Comparison of ENCODE assay signal across 1 cellular context in genomic region chr15:66386204-66387123, GRCh38.
A peak's percentile ranks its signal among the peaks of the same experiment; 100 is the strongest.
TF ChIP-seq lines count a peak whose summit lies in the region.

MAP2K1 (plus strand) TSS chr15:66386912; CDS start chr15:66387348, 436 bp downstream.

TF ChIP-seq in H1, 55 proteins besides CTCF, POLR2A, EP300 and RAD21:
- TF ChIP-seq POLR2AphosphoS5 (IDR thresholded peaks at IDR 0.05; ENCODE audit: low read depth, low read length) (peak; percentile 74; the same call in 1 of the 2 replicates), ZNF274 (IDR thresholded peaks at IDR 0.05; ENCODE audit: borderline replicate concordance, extremely low read depth, low read length) (no peak), CREB1 (IDR thresholded peaks at IDR 0.05) (peak; percentile 99), RXRA (IDR thresholded peaks at IDR 0.05; ENCODE audit: insufficient read depth, low read depth, low read length) (no peak), BACH1 (IDR thresholded peaks at IDR 0.05; ENCODE audit: low read length) (peak; percentile 86; the same call in 1 of the 2 replicates), ATF2 (IDR thresholded peaks at IDR 0.05; ENCODE audit: low read length) (no peak), YY1 (IDR thresholded peaks at IDR 0.05; ENCODE audit: low read depth, low read length) (peak; percentile 45; the same call in 1 of the 2 replicates), MAX (IDR thresholded peaks at IDR 0.05) (peak; percentile 94), TAF7 (optimal IDR thresholded peaks at IDR 0.05; ENCODE audit: borderline replicate concordance, low read depth, low read length) (no peak), ATF3 (IDR thresholded peaks at IDR 0.05; ENCODE audit: insufficient read depth, low read depth, low read length) (peak; percentile 88), TCF12 (IDR thresholded peaks at IDR 0.05; ENCODE audit: low read depth, low read length) (no peak), BRCA1 (IDR thresholded peaks at IDR 0.05; ENCODE audit: low read depth, low read length) (no peak; the same call in 1 of the 2 replicates), TBP (IDR thresholded peaks at IDR 0.05; ENCODE audit: low read depth, low read length) (peak; percentile 54; the same call in 1 of the 2 replicates), TAF1 (IDR thresholded peaks at IDR 0.05; ENCODE audit: low read depth, low read length) (peak; percentile 80; the same call in 1 of the 2 replicates), SIN3A (conservative IDR thresholded peaks at IDR 0.05 in 1 of 2, IDR thresholded peaks at IDR 0.05 in 1 of 2; ENCODE audit: low read depth in 1 of 2, low read length in 2 of 2) (peak in 1 of 2 experiments; percentile 89; a peak in 2 of 4 replicates), NANOG (IDR thresholded peaks at IDR 0.05; ENCODE audit: insufficient read depth, low read depth, low read length, poor library complexity, severe bottlenecking) (no peak), CBX5 (IDR thresholded peaks at IDR 0.05; ENCODE audit: low read depth, low read length) (no peak), SIRT6 (IDR thresholded peaks at IDR 0.05; ENCODE audit: low read length) (no peak), SRF (IDR thresholded peaks at IDR 0.05; ENCODE audit: low read depth, low read length) (peak; percentile 53), HDAC6 (IDR thresholded peaks at IDR 0.05; ENCODE audit: low read depth, low read length) (no peak), E2F6 (IDR thresholded peaks at IDR 0.05) (peak; percentile 73), USF2 (IDR thresholded peaks at IDR 0.05; ENCODE audit: low read length) (peak; percentile 69; the same call in 1 of the 2 replicates), GABPA (IDR thresholded peaks at IDR 0.05; ENCODE audit: borderline replicate concordance, insufficient read depth, low read length) (no peak; the same call in 1 of the 2 replicates), KDM5A (IDR thresholded peaks at IDR 0.05; ENCODE audit: low read length) (no peak), JUN (IDR thresholded peaks at IDR 0.05; ENCODE audit: low read depth, low read length) (no peak), RBBP5 (IDR thresholded peaks at IDR 0.05; ENCODE audit: borderline replicate concordance, low read depth, low read length) (no peak; the same call in 1 of the 2 replicates), HDAC2 (IDR thresholded peaks at IDR 0.05; ENCODE audit: borderline replicate concordance in 1 of 2, low read depth in 2 of 2, low read length in 2 of 2) (peak in 1 of 2 experiments; percentile 73; a peak in 2 of 4 replicates), SP4 (IDR thresholded peaks at IDR 0.05; ENCODE audit: low read length) (no peak; the same call in 1 of the 2 replicates), JUND (IDR thresholded peaks at IDR 0.05; ENCODE audit: low read length) (0 out of 2 replicates have a peak, but pooled peaks have one; percentile 21), SUZ12 (IDR thresholded peaks at IDR 0.05; ENCODE audit: low read length) (peak; percentile 39; the same call in 1 of the 2 replicates), EZH2 (IDR thresholded peaks at IDR 0.05; ENCODE audit: low read depth, low read length, severe bottlenecking) (no peak), PHF8 (conservative IDR thresholded peaks at IDR 0.05; ENCODE audit: low read depth, low read length) (peak; percentile 47), CTBP2 (IDR thresholded peaks at IDR 0.05; ENCODE audit: borderline replicate concordance, insufficient read depth, insufficient read length, low read length) (no peak), GTF2F1 (IDR thresholded peaks at IDR 0.05; ENCODE audit: borderline replicate concordance, low read depth, low read length) (no peak; the same call in 1 of the 2 replicates), CHD7 (IDR thresholded peaks at IDR 0.05; ENCODE audit: insufficient replicate concordance, low read length) (no peak), CHD2 (IDR thresholded peaks at IDR 0.05; ENCODE audit: low read length) (peak; percentile 60), ASH2L (IDR thresholded peaks at IDR 0.05; ENCODE audit: low read length) (peak; percentile 79), MAFK (IDR thresholded peaks at IDR 0.05; ENCODE audit: low read depth, low read length) (no peak), KDM4A (IDR thresholded peaks at IDR 0.05; ENCODE audit: low read depth, low read length, severe bottlenecking) (peak; percentile 12), CBX8 (IDR thresholded peaks at IDR 0.05; ENCODE audit: borderline replicate concordance, low read depth, low read length) (no peak), SP2 (IDR thresholded peaks at IDR 0.05; ENCODE audit: low read length) (no peak), CEBPB (IDR thresholded peaks at IDR 0.05; ENCODE audit: low read depth, low read length) (no peak), SP1 (IDR thresholded peaks at IDR 0.05; ENCODE audit: low read depth, low read length) (peak; percentile 87; the same call in 1 of the 2 replicates), POU5F1 (IDR thresholded peaks at IDR 0.05; ENCODE audit: low read depth, low read length) (no peak)
